ENCODE assay signal across 8 cellular contexts in the genomic region with DNA sequence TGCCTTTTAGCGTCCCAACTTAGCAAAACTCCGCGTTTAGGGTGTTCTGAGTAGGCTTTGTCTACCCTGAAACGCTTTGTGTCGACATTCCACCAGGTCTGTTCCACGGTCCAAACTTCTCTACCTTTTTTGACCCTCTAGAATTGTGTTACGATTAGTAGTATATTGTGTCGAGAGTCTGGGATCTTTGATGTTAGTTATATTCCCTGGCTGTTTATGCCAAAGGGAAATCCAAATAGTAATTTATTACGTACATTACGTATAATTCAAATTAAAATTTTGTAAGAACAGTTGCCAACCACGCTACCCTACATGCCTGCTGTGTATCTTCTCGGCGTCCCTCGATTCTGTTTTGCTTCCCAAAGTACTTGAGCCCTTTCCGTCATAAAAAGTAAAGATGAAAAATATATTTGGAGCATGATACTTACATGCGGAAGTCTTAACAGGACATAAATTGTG. TPM values are rescaled to one million over a fixed set of nuclear protein-coding genes. Genes with fewer than 3 reads are reported as not detected.
DNase-seq lines count a peak whose midpoint lies in the region; ATAC-seq and TF ChIP-seq lines count a peak whose summit lies in the region.

No MANE protein-coding gene starts in this region.

- peaks cover 0 to 10% of the 10 kb centered on the region in 2 donors for H3K36me3 Mint-ChIP-seq in naive B cell

- intact Hi-C loops in dorsolateral prefrontal cortex (cut with DNase I): loop anchor here (5.0 to 10.0 kb wide), 3 partner anchors 90 to 548 kb away; a partner anchor contains a TSS

- no peaks in the 10 kb centered on the region for H3K27me3 ChIP-seq in dorsolateral prefrontal cortex

- ATAC-seq in naive B cell (ENCODE audit: low read depth in 2 of 2): no peak
- no peak for ATAC-seq in HG03354 (IDR thresholded peaks at IDR 0.05; ENCODE audit: poor library complexity, severe bottlenecking, unreplicated experiment)
- ATAC-seq in GM18505 (IDR thresholded peaks at IDR 0.05; ENCODE audit: unreplicated experiment): no peak

- DNase-seq in OCI-M1 (lab: John Stamatoyannopoulos, UW) (peak; percentile 77), dorsolateral prefrontal cortex (no peak), naive B cell (no peak), SHP77 (lab: John Stamatoyannopoulos, UW) (no peak), LoVo (ENCODE audit: low spot score) (no peak)

- H3K4me3 Mint-ChIP-seq in naive B cell: peak overlapping the region; percentile 79 to 99 (median 98)

- TF ChIP-seq POLR2A in GM18505 (IDR thresholded peaks at IDR 0.05; ENCODE audit: borderline replicate concordance, extremely low read depth, insufficient read depth, insufficient read length): no peak

- TF ChIP-seq CTCF in GM12875 (IDR thresholded peaks at IDR 0.05; ENCODE audit: borderline replicate concordance, insufficient read depth, low read depth, low read length) (no peak), dorsolateral prefrontal cortex (IDR thresholded peaks at IDR 0.05 in 54 of 56, conservative IDR thresholded peaks at IDR 0.05 in 2 of 56; ENCODE audit: low read depth in 1 of 56, partially characterized antibody in 56 of 56) (no peak)

- peak overlapping the region; percentile 92 to 99 (median 99) for H3K27ac Mint-ChIP-seq in naive B cell

- H3K9me3 Mint-ChIP-seq in naive B cell: peaks cover 0 to 3% (median 0%) of the 10 kb centered on the region in 7 donors

- H3K4me3 ChIP-seq in GM12875 (ENCODE audit: low read depth, low read length): peak overlapping the region; percentile 62
- peak overlapping the region; percentile 75 to 99 (median 90) for H3K4me3 ChIP-seq in dorsolateral prefrontal cortex

- peak overlapping the region; percentile 85 to 100 (median 97) for H3K27ac ChIP-seq in dorsolateral prefrontal cortex

- peaks cover 16 to 39% (median 23%) of the 10 kb centered on the region in 3 donors for H3K4me1 Mint-ChIP-seq in naive B cell

- peaks cover 0 to 15% (median 3%) of the 10 kb centered on the region in 3 donors for H3K27me3 Mint-ChIP-seq in naive B cell

RNA-seq across cellular contexts. Expression of a gene that starts 0.5 kb away (rescaled TPM):
- 10 to 100 TPM in 118 of 120 experiments, 1 to 10 TPM in 2; 8.8 to 38.7 (median 18.3) TPM for total RNA-seq in dorsolateral prefrontal cortex
- polyA plus RNA-seq in naive B cell (ENCODE audit: low read depth in 6 of 6): 10 to 100 TPM; 29.8 to 46.2 (median 35.8) TPM
